Comparison of ENCODE assay signal across 17 cellular contexts in the genomic region with DNA sequence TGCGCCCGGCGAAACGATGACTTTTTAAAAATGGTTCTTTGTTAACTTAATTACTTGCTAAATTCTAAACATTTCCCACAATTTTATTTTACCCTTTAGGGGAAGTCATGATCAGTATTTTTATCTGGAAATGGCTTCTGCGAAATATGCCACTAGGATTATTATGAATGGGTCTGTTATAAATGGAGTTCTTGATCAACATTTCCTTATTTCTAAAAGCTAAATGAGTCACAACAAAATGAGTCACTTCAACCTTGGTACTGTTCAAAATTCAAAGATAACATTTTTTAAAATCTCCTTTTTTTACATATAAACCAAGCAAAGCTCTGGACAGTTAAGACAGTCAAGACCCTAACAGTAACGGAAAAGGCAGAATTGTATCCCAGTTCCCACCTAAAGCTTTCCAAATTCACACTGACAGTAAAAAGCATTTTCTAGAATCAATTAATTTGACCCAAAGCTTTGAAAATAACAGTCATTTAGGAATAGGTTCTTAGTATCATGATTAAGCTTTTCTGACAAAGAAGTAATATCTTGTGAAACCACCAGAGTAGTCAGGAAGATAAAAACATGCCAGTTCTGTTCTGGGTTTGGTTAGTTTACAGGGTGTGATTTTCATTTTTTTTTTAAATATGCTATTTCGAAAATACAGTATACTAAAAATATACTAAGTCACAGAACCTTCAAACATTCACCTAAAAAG.
DNase-seq lines count a peak whose midpoint lies in the region; ATAC-seq and TF ChIP-seq lines count a peak whose summit lies in the region.
"Had no signal": no experiment of that assay in that cellular context is flagged by ENCODE, and none has a peak within 500 bp of the region (broad histone marks: within the 10 kb centered on the region; RNA-seq: fewer than 3 reads in every experiment).

No MANE protein-coding gene starts in this region.

- no peaks in the 10 kb centered on the region for H3K9me3 Mint-ChIP-seq in dendritic cell treated with granulocyte-macrophage colony-stimulating factor and Interleukin-4, amounts not matched to agents 40 ng/mL and 50 ng/mL, for 4 days
- peaks cover 5% of the 10 kb centered on the region for H3K9me3 Mint-ChIP-seq in mesothelial cell of epicardium

- H3K27ac Mint-ChIP-seq in dendritic cell treated with granulocyte-macrophage colony-stimulating factor and Interleukin-4, amounts not matched to agents 40 ng/mL and 50 ng/mL, for 4 days, result peak overlapping the region; percentile 76
- H3K27ac Mint-ChIP-seq in mesothelial cell of epicardium, result no peak overlapping the region

- no peak overlapping the region for H3K4me2 ChIP-seq in PC-3 (ENCODE audit: low read length)
- H3K4me2 ChIP-seq in skeletal muscle satellite cell (ENCODE audit: low read length), result peak overlapping the region; percentile 5

- H4K20me1 ChIP-seq in PC-3 (ENCODE audit: low read length), result no peaks in the 10 kb centered on the region

- peak; percentile 23 for DNase-seq in PC-3
- DNase-seq in mesothelial cell of epicardium (ENCODE audit: low spot score in 2 of 2, unreplicated experiment in 2 of 2), result no peak
- no peak for DNase-seq in coronary artery (ENCODE audit: low spot score)
- DNase-seq in GM13976 (ENCODE audit: low spot score), result no peak
- DNase-seq: activated CD4-positive, alpha-beta T cell treated with anti-CD3 and anti-CD28 coated beads for 4 hours; activated effector memory CD4-positive, alpha-beta T cell treated with anti-CD3 and anti-CD28 coated beads, Interleukin-2, amount 50 U/mL, for 16 hours; colonic mucosa; MG63; NCI-H510A treated with DMSO at 0.1 percent for 48 hours; stimulated activated CD4-positive, alpha-beta T cell treated with anti-CD3 and anti-CD28 coated beads, Interleukin-2, amount 100 ng/mL, for 24 hours; substantia nigra had no signal

- H3K36me3 Mint-ChIP-seq in dendritic cell treated with granulocyte-macrophage colony-stimulating factor and Interleukin-4, amounts not matched to agents 40 ng/mL and 50 ng/mL, for 4 days (ENCODE audit: low read depth), result no peaks in the 10 kb centered on the region
- peaks cover 20% of the 10 kb centered on the region for H3K36me3 Mint-ChIP-seq in mesothelial cell of epicardium

- 0 out of 2 replicates have a peak, but pooled peaks cover 3% of the 10 kb centered on the region for H3K36me3 ChIP-seq in PC-3 (ENCODE audit: low read depth, low read length)
- H3K36me3 ChIP-seq in skeletal muscle satellite cell (ENCODE audit: insufficient read depth, low read length), result peaks cover 15% of the 10 kb centered on the region
- H3K36me3 ChIP-seq: colonic mucosa, neutrophil had no signal

- H3K27me3 ChIP-seq in PC-3 (ENCODE audit: low read length) (no peaks in the 10 kb centered on the region), skeletal muscle satellite cell (ENCODE audit: control insufficient read depth, insufficient read depth, low read length) (no peaks in the 10 kb centered on the region)
- H3K27me3 ChIP-seq: colonic mucosa, MG63, neutrophil had no signal

- CTCF ChIA-PET in PC-3 (lab: Charles Lee), result no interaction called here

- no peak overlapping the region for H2AFZ ChIP-seq in PC-3 (ENCODE audit: low read length)

- H3K4me1 ChIP-seq in PC-3 (ENCODE audit: insufficient read depth, low read length) (peaks cover 16% of the 10 kb centered on the region), skeletal muscle satellite cell (ENCODE audit: control insufficient read depth, insufficient read depth, low read length) (peaks cover 27% of the 10 kb centered on the region)
- H3K4me1 ChIP-seq: colonic mucosa had no signal

- H3K4me3 Mint-ChIP-seq in dendritic cell treated with granulocyte-macrophage colony-stimulating factor and Interleukin-4, amounts not matched to agents 40 ng/mL and 50 ng/mL, for 4 days, result no peak overlapping the region
- H3K4me3 Mint-ChIP-seq in mesothelial cell of epicardium, result no peak overlapping the region

- POLR2A ChIA-PET in PC-3 (lab: Charles Lee; ENCODE audit: unreplicated experiment), result no interaction called here

- H3K9ac ChIP-seq in PC-3 (ENCODE audit: low read length) (no peak overlapping the region), skeletal muscle satellite cell (ENCODE audit: low read depth, low read length) (peak overlapping the region; percentile 8)

- H3K4me3 ChIP-seq in PC-3 (ENCODE audit: low read length) (no peak overlapping the region), skeletal muscle satellite cell (ENCODE audit: low read length) (no peak overlapping the region), coronary artery (no peak overlapping the region)
- H3K4me3 ChIP-seq: colonic mucosa, MG63, SK-N-MC had no signal

- H3K9me2 ChIP-seq in PC-3 (replicated peaks; ENCODE audit: low read length), result no peaks in the 10 kb centered on the region

- H3K9me3 ChIP-seq in PC-3 (ENCODE audit: low read length) (no peaks in the 10 kb centered on the region), skeletal muscle satellite cell (replicated peaks; ENCODE audit: low read length) (no peaks in the 10 kb centered on the region)
- H3K9me3 ChIP-seq: colonic mucosa, neutrophil had no signal

- peaks cover 54% of the 10 kb centered on the region for H3K4me1 Mint-ChIP-seq in dendritic cell treated with granulocyte-macrophage colony-stimulating factor and Interleukin-4, amounts not matched to agents 40 ng/mL and 50 ng/mL, for 4 days (ENCODE audit: low read depth)
- peaks cover 41% of the 10 kb centered on the region for H3K4me1 Mint-ChIP-seq in mesothelial cell of epicardium

- BruUV-seq in PC-3 (replicated peaks; lab: Mats Ljungman, UMichigan), result no TSS peak

- intact Hi-C loops in PC-3 (cut with micrococcal nuclease), result no loop called here
- intact Hi-C loops in dendritic cell treated with granulocyte-macrophage colony-stimulating factor and Interleukin-4, amounts not matched to agents 40 ng/mL and 50 ng/mL, for 4 days (cut with micrococcal nuclease), result no loop called here

- H3K27ac ChIP-seq in PC-3 (ENCODE audit: low read length), result peak overlapping the region; percentile 22
- H3K27ac ChIP-seq in coronary artery, result peak overlapping the region in 1 of 2 donors; percentile 61
- H3K27ac ChIP-seq: colonic mucosa, neutrophil, SK-N-MC had no signal

- H3F3A ChIP-seq in PC-3 (ENCODE audit: low read length, unreplicated experiment), result no peaks in the 10 kb centered on the region

- no peaks in the 10 kb centered on the region for H3K27me3 Mint-ChIP-seq in dendritic cell treated with granulocyte-macrophage colony-stimulating factor and Interleukin-4, amounts not matched to agents 40 ng/mL and 50 ng/mL, for 4 days
- no peaks in the 10 kb centered on the region for H3K27me3 Mint-ChIP-seq in mesothelial cell of epicardium (ENCODE audit: low read depth)

- in situ Hi-C loops in GM13976 (cut with MboI; ENCODE audit: low sequenced_read_pairs, unreplicated experiment), result no loop called here

- no peak for TF ChIP-seq CTCF in PC-3 (conservative IDR thresholded peaks at IDR 0.05; ENCODE audit: low read depth, low read length)
- TF ChIP-seq CTCF in mesothelial cell of epicardium (IDR thresholded peaks at IDR 0.05; ENCODE audit: unreplicated experiment), result no peak
- no peak for TF ChIP-seq CTCF in coronary artery (IDR thresholded peaks at IDR 0.05)
- TF ChIP-seq CTCF in GM13976 (IDR thresholded peaks at IDR 0.05; ENCODE audit: borderline replicate concordance, control extremely low read depth, extremely low read depth, insufficient read depth, missing control alignments), result no peak

- ATAC-seq in GM18858 (IDR thresholded peaks at IDR 0.05; ENCODE audit: unreplicated experiment) (peak; percentile 52), PC-3 (peak; percentile 42), GM19035 (IDR thresholded peaks at IDR 0.05; ENCODE audit: unreplicated experiment) (no peak)

- H3K79me2 ChIP-seq in PC-3 (ENCODE audit: low read length), result peaks cover 23% of the 10 kb centered on the region; the same call in 1 of the 2 replicates
